In genomic region chr6:161037873-161038228, GRCh38 we compare ENCODE assay signal across 1 cellular context.
TF ChIP-seq lines count a peak whose summit lies in the region.

No MANE protein-coding gene starts in this region.

TF ChIP-seq in K562, 482 proteins besides CTCF, POLR2A, EP300 and RAD21 (continued from another document):
- TF ChIP-seq ZNF592 (IDR thresholded peaks at IDR 0.05): no peak
- TF ChIP-seq KLF6 (CRISPR knock-in tag; IDR thresholded peaks at IDR 0.05; ENCODE audit: borderline replicate concordance): no peak
- TF ChIP-seq HDAC1 (IDR thresholded peaks at IDR 0.05): 0 out of 4 replicates have a peak, but pooled peaks of 1 of the 2 experiments have one; percentile 19
- no peak for TF ChIP-seq MYNN (IDR thresholded peaks at IDR 0.05)
- no peak for TF ChIP-seq MYNN (CRISPR knock-in tag; IDR thresholded peaks at IDR 0.05)
- no peak for TF ChIP-seq PML (IDR thresholded peaks at IDR 0.05; ENCODE audit: low read length)
- TF ChIP-seq TCF15 (CRISPR knock-in tag; IDR thresholded peaks at IDR 0.05): no peak
- no peak for TF ChIP-seq KLF16 (IDR thresholded peaks at IDR 0.05)
- no peak for TF ChIP-seq ZNF124 (CRISPR knock-in tag; IDR thresholded peaks at IDR 0.05)
- no peak for TF ChIP-seq FOXO4 (CRISPR knock-in tag; IDR thresholded peaks at IDR 0.05)
- no peak for TF ChIP-seq ZFPM2 (CRISPR knock-in tag; IDR thresholded peaks at IDR 0.05)
- no peak for TF ChIP-seq ZNF518B (CRISPR knock-in tag; IDR thresholded peaks at IDR 0.05)
- TF ChIP-seq ELF4 (CRISPR knock-in tag; IDR thresholded peaks at IDR 0.05): peak; percentile 84; the same call in 1 of the 2 replicates
- TF ChIP-seq XRCC3 (IDR thresholded peaks at IDR 0.05): no peak
- TF ChIP-seq ZNF586 (CRISPR knock-in tag; conservative IDR thresholded peaks at IDR 0.05): no peak
- TF ChIP-seq CREB5 (CRISPR knock-in tag; IDR thresholded peaks at IDR 0.05): no peak
- TF ChIP-seq MLLT1 (IDR thresholded peaks at IDR 0.05): 0 out of 4 replicates have a peak, but pooled peaks of 1 of the 2 experiments have one; percentile 35
- TF ChIP-seq HBP1 (CRISPR knock-in tag; IDR thresholded peaks at IDR 0.05): no peak
- TF ChIP-seq LARP7 (IDR thresholded peaks at IDR 0.05): no peak
- TF ChIP-seq ZNF408 (CRISPR knock-in tag; IDR thresholded peaks at IDR 0.05; ENCODE audit: low read depth): no peak
- no peak for TF ChIP-seq TAF7 (tag; IDR thresholded peaks at IDR 0.05)
- TF ChIP-seq ZFP36 (IDR thresholded peaks at IDR 0.05; ENCODE audit: low read depth, low read length, partially characterized antibody): no peak
- TF ChIP-seq ZSCAN32 (CRISPR knock-in tag; IDR thresholded peaks at IDR 0.05): no peak
- TF ChIP-seq ZBTB43 (CRISPR knock-in tag; IDR thresholded peaks at IDR 0.05): no peak
- TF ChIP-seq CREBBP (IDR thresholded peaks at IDR 0.05; ENCODE audit: low read depth, low read length): no peak
- TF ChIP-seq THRB (CRISPR knock-in tag; conservative IDR thresholded peaks at IDR 0.05): 0 out of 2 replicates have a peak, but pooled peaks have one; percentile 54
- no peak for TF ChIP-seq MNT (conservative IDR thresholded peaks at IDR 0.05)
- no peak for TF ChIP-seq MAFK (IDR thresholded peaks at IDR 0.05; ENCODE audit: low read length)
- no peak for TF ChIP-seq MEF2D (tag; conservative IDR thresholded peaks at IDR 0.05; ENCODE audit: low read depth)
- no peak for TF ChIP-seq MBD2 (IDR thresholded peaks at IDR 0.05; ENCODE audit: borderline replicate concordance, low read depth)
- TF ChIP-seq SAFB2 (IDR thresholded peaks at IDR 0.05; ENCODE audit: borderline replicate concordance, low read depth, low read length, severe bottlenecking): no peak
- TF ChIP-seq TRIM24 (IDR thresholded peaks at IDR 0.05): 0 out of 4 replicates have a peak, but pooled peaks of 1 of the 2 experiments have one; percentile 10
- TF ChIP-seq ARHGAP35 (IDR thresholded peaks at IDR 0.05; ENCODE audit: partially characterized antibody): peak; percentile 50
- 0 out of 2 replicates have a peak, but pooled peaks have one; percentile 8 for TF ChIP-seq ARID2 (IDR thresholded peaks at IDR 0.05)
- TF ChIP-seq ZNF449 (CRISPR knock-in tag; IDR thresholded peaks at IDR 0.05): no peak
- peak; percentile 63; the same call in 1 of the 2 replicates for TF ChIP-seq HDGF (IDR thresholded peaks at IDR 0.05)
- TF ChIP-seq ZC3H4 (CRISPR knock-in tag; IDR thresholded peaks at IDR 0.05; ENCODE audit: borderline replicate concordance): no peak
- no peak for TF ChIP-seq MXD1 (CRISPR knock-in tag; IDR thresholded peaks at IDR 0.05; ENCODE audit: borderline replicate concordance, poor library complexity, severe bottlenecking)
TF ChIP-seq in K562: peak in this region for 11.
